In genomic region chr2:98777710-98778109, GRCh38 we compare ENCODE assay signal across 31 cellular contexts.
"Had no signal": no experiment of that assay in that cellular context is flagged by ENCODE, and none has a peak within 500 bp of the region (broad histone marks: within the 10 kb centered on the region; RNA-seq: fewer than 3 reads in every experiment).

No MANE protein-coding gene starts in this region.

- H3K36me3 ChIP-seq: neural progenitor cell, ovary, right lobe of liver, sigmoid colon, spleen, suprapubic skin, tibial artery, transverse colon, upper lobe of right lung, uterus had no signal

- H3K27ac Mint-ChIP-seq: natural killer cell; nephron; neural progenitor cell; progenitor cell of endocrine pancreas; stimulated activated memory B cell treated with anti-CD40 and anti-IgM and Interleukin-4, amounts not matched to agents 10 μg/mL and 1 μg/mL and 100 μg/mL, for 72 hours; stimulated activated naive CD8-positive, alpha-beta T cell treated with anti-CD3 and anti-CD28 coated beads, Interleukin-15, amount 100 ng/mL, for 72 hours; type B pancreatic cell had no signal

- H3K36me3 Mint-ChIP-seq: neural progenitor cell, type B pancreatic cell had no signal

- ATAC-seq: natural killer cell; psoas muscle; right cardiac atrium; right lobe of liver; stimulated activated memory B cell treated with anti-CD40 and anti-IgM and Interleukin-4, amounts not matched to agents 10 μg/mL and 1 μg/mL and 100 μg/mL, for 72 hours; stimulated activated naive CD8-positive, alpha-beta T cell treated with anti-CD3 and anti-CD28 coated beads, Interleukin-15, amount 100 ng/mL, for 72 hours; stimulated activated naive CD8-positive, alpha-beta T cell treated with anti-CD3 and anti-CD28 coated beads, Interleukin-15, Interleukin-2, amounts not matched to agents 100 U/mL and 50 U/mL, for 24 hours; upper lobe of right lung had no signal

- DNase-seq: natural killer cell; occipital lobe; ovary; posterior cingulate gyrus; psoas muscle; right cardiac atrium; right lobe of liver; sigmoid colon; spleen; stimulated activated CD4-positive, alpha-beta T cell treated with anti-CD3 and anti-CD28 coated beads, Interleukin-12 subunit alpha, Interleukin-12 subunit beta, amount 100 ng/mL, for 4 hours; stimulated activated CD4-positive, alpha-beta T cell treated with anti-CD3 and anti-CD28 coated beads, Interleukin-1b, Interleukin-23, amount 100 ng/mL, for 48 hours; stimulated activated CD4-positive, alpha-beta T cell treated with anti-CD3 and anti-CD28 coated beads, Interleukin-4, amount 100 ng/mL, for 1 hour; stimulated activated CD4-positive, alpha-beta T cell treated with anti-CD3 and anti-CD28 coated beads, Interleukin-4, amount 100 ng/mL, for 4 hours; stimulated activated CD8-positive, alpha-beta memory T cell treated with anti-CD3 and anti-CD28 coated beads, Interleukin-4, amount 100 ng/mL, for 48 hours; stimulated activated naive CD4-positive, alpha-beta T cell; stimulated activated naive CD8-positive, alpha-beta T cell treated with anti-CD3 and anti-CD28 coated beads, Interleukin-15, amount 100 ng/mL, for 72 hours; stimulated activated naive CD8-positive, alpha-beta T cell treated with anti-CD3 and anti-CD28 coated beads, Interleukin-15, Interleukin-2, amounts not matched to agents 100 U/mL and 50 U/mL, for 24 hours; substantia nigra; testis; tibial artery; transverse colon; upper lobe of right lung; uterus had no signal

- H3K9me3 ChIP-seq: ovary, right lobe of liver, testis, tibial artery, upper lobe of right lung, uterus had no signal

- H3K4me2 ChIP-seq: neural progenitor cell, smooth muscle cell had no signal

- H3K4me3 Mint-ChIP-seq: natural killer cell; nephron; neural progenitor cell; stimulated activated memory B cell treated with anti-CD40 and anti-IgM and Interleukin-4, amounts not matched to agents 10 μg/mL and 1 μg/mL and 100 μg/mL, for 72 hours; stimulated activated naive CD8-positive, alpha-beta T cell treated with anti-CD3 and anti-CD28 coated beads, Interleukin-15, amount 100 ng/mL, for 72 hours; type B pancreatic cell had no signal

- H3K27me3 Mint-ChIP-seq: stimulated activated memory B cell treated with anti-CD40 and anti-IgM and Interleukin-4, amounts not matched to agents 10 μg/mL and 1 μg/mL and 100 μg/mL, for 72 hours; stimulated activated naive CD8-positive, alpha-beta T cell treated with anti-CD3 and anti-CD28 coated beads, Interleukin-15, amount 100 ng/mL, for 72 hours; type B pancreatic cell had no signal

- H2AFZ ChIP-seq: neural progenitor cell, parathyroid adenoma had no signal

- H3K9ac ChIP-seq: neural progenitor cell, parathyroid adenoma had no signal

- H3K4me1 ChIP-seq: neural progenitor cell, parathyroid adenoma, psoas muscle, right lobe of liver, sigmoid colon, transverse colon, uterus had no signal

- H3K27me3 ChIP-seq: neural progenitor cell, ovary, right lobe of liver, sigmoid colon, spleen, suprapubic skin, testis, tibial artery, transverse colon, upper lobe of right lung, uterus had no signal

- H3K4me1 Mint-ChIP-seq: neural progenitor cell had no signal

- H3K4me3 ChIP-seq: neural progenitor cell, ovary, psoas muscle, right lobe of liver, sigmoid colon, smooth muscle cell, spleen, suprapubic skin, testis, tibial artery, transverse colon, upper lobe of right lung, uterus had no signal

- H3K27ac ChIP-seq: neural progenitor cell, ovary, parathyroid adenoma, psoas muscle, right lobe of liver, sigmoid colon, spleen, suprapubic skin, testis, tibial artery, transverse colon, upper lobe of right lung, uterus had no signal

- H3K79me2 ChIP-seq: parathyroid adenoma had no signal
